Comparison of ENCODE assay signal across 17 cellular contexts in the genomic region with DNA sequence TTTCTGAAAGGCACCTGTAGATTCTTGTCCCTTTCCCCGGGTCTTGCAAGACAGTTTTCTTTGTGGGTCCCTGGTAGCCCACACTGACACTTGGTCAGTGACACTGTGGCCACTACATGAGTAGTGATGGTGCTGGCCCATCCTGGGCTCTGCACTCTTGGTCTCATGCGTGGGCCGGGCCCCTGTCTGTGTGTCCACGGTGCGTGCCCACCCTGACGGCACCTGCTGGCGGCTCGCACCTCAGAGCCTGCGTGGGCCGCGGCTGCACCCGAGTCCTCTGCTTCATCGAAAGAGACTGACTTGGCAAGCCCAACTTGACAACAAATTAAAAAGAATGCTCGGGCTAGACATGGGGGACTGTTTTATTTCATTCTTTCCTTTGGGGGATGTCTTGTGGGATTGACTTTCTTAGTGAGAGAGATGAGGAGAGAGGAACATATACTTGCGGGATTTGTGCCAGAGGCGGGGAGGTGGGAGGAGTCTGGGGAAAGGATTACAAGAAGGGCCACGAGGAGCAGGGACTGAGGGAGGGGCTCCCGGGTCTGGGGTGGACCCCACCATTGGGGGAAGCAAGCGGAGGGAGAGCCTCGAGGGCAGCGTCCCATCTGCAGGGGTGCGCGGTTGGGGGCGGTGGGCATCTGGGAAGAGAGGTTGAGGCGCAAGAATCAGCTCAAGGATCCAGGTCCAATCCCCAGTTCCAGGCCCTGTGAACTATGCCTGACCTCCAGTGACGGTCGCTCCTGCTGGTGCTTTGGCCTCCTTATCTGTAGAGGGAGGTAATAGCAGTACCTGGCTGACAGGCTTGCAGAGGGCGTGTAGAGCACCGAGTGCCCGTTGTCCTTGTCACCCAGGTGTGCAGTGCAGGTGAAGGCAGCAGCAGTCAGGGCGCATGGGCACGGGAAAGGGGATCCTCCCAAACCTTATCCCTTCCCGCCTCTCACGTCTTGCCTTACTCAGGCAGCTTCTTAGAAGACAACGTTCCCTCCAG. TPM values are rescaled to one million over a fixed set of nuclear protein-coding genes. Genes with fewer than 3 reads are reported as not detected.
A peak's percentile ranks its signal among the peaks of the same experiment; 100 is the strongest.
DNase-seq lines count a peak whose midpoint lies in the region; ATAC-seq and TF ChIP-seq lines count a peak whose summit lies in the region.
"Had no signal": no experiment of that assay in that cellular context is flagged by ENCODE, and none has a peak within 500 bp of the region (broad histone marks: within the 10 kb centered on the region; RNA-seq: fewer than 3 reads in every experiment).

No MANE protein-coding gene starts in this region.

- H3K27ac Mint-ChIP-seq in WTC11, result no peak overlapping the region
- no peak overlapping the region for H3K27ac Mint-ChIP-seq in stimulated activated naive CD8-positive, alpha-beta T cell treated with anti-CD3 and anti-CD28 coated beads, Interleukin-15, amount 100 ng/mL, for 72 hours
- H3K27ac Mint-ChIP-seq in activated CD8-positive, alpha-beta memory T cell treated with anti-CD3 and anti-CD28 coated beads, Interleukin-2, amount 10 ng/mL, durations not matched to agents 7 days and 5 days, result no peak overlapping the region
- H3K27ac Mint-ChIP-seq: CD4-positive, alpha-beta memory T cell; H9; IgD-negative memory B cell had no signal

- H3K27ac ChIP-seq in lung (ENCODE audit: low read depth in 1 of 2, low read length in 1 of 2), result peak overlapping the region in 1 of 2 donors; percentile 48

- H3K4me3 ChIP-seq in lung, result no peak overlapping the region

- peaks cover 8% of the 10 kb centered on the region for H3K9me3 Mint-ChIP-seq in WTC11
- H3K9me3 Mint-ChIP-seq in stimulated activated naive CD8-positive, alpha-beta T cell treated with anti-CD3 and anti-CD28 coated beads, Interleukin-15, amount 100 ng/mL, for 72 hours, result no peaks in the 10 kb centered on the region
- no peaks in the 10 kb centered on the region for H3K9me3 Mint-ChIP-seq in activated CD8-positive, alpha-beta memory T cell treated with anti-CD3 and anti-CD28 coated beads, Interleukin-2, amount 10 ng/mL, durations not matched to agents 7 days and 5 days (ENCODE audit: low read depth)
- H3K9me3 Mint-ChIP-seq: CD4-positive, alpha-beta memory T cell had no signal

- H3K27me3 Mint-ChIP-seq in WTC11 (ENCODE audit: low read depth), result peaks cover 3% of the 10 kb centered on the region; the same call in 1 of the 2 replicates
- H3K27me3 Mint-ChIP-seq in stimulated activated naive CD8-positive, alpha-beta T cell treated with anti-CD3 and anti-CD28 coated beads, Interleukin-15, amount 100 ng/mL, for 72 hours, result no peaks in the 10 kb centered on the region
- H3K27me3 Mint-ChIP-seq in activated CD8-positive, alpha-beta memory T cell treated with anti-CD3 and anti-CD28 coated beads, Interleukin-2, amount 10 ng/mL, durations not matched to agents 7 days and 5 days, result peaks cover 8% of the 10 kb centered on the region

- no peaks in the 10 kb centered on the region for H3K4me1 Mint-ChIP-seq in WTC11
- H3K4me1 Mint-ChIP-seq in stimulated activated naive CD8-positive, alpha-beta T cell treated with anti-CD3 and anti-CD28 coated beads, Interleukin-15, amount 100 ng/mL, for 72 hours, result no peaks in the 10 kb centered on the region
- H3K4me1 Mint-ChIP-seq in activated CD8-positive, alpha-beta memory T cell treated with anti-CD3 and anti-CD28 coated beads, Interleukin-2, amount 10 ng/mL, durations not matched to agents 7 days and 5 days, result peaks cover 5% of the 10 kb centered on the region
- H3K4me1 Mint-ChIP-seq: CD4-positive, alpha-beta memory T cell; H9 had no signal

- H3K4me1 ChIP-seq in lung (ENCODE audit: control insufficient read depth in 2 of 2, insufficient read depth in 2 of 2, low read length in 2 of 2), result no peaks in the 10 kb centered on the region
- H3K4me1 ChIP-seq: BE2C had no signal

- DNase-seq in GM10266 (ENCODE audit: extremely low spot score) (peak; percentile 4), WTC11 (ENCODE audit: low spot score) (no peak), lung (ENCODE audit: low spot score) (peak; percentile 26), amniotic stem cell (lab: John Stamatoyannopoulos, UW) (no peak)
- no peak for DNase-seq in stimulated activated naive CD8-positive, alpha-beta T cell treated with anti-CD3 and anti-CD28 coated beads, Interleukin-15, amount 100 ng/mL, for 72 hours
- DNase-seq in activated CD8-positive, alpha-beta memory T cell treated with anti-CD3 and anti-CD28 coated beads, Interleukin-2, amount 10 ng/mL, durations not matched to agents 7 days and 5 days, result no peak
- DNase-seq: BE2C; CD4-positive, alpha-beta memory T cell; DMS79 treated with DMSO at 0.1 percent for 48 hours; H9; NCI-H1417 treated with DMSO at 0.1 percent for 48 hours; NCI-H2029; NCI-H510A; SHP77 treated with DMSO at 0.1 percent for 48 hours had no signal

- no peaks in the 10 kb centered on the region for H3K27me3 ChIP-seq in lung (ENCODE audit: control insufficient read depth, insufficient read depth)
- H3K27me3 ChIP-seq: BE2C had no signal

- TF ChIP-seq CTCF in GM10266 (IDR thresholded peaks at IDR 0.05; ENCODE audit: control insufficient read depth, insufficient read depth, low read depth, missing control alignments) (no peak), WTC11 (IDR thresholded peaks at IDR 0.05) (no peak), lung (IDR thresholded peaks at IDR 0.05; ENCODE audit: control extremely low read depth, extremely low read depth) (no peak)

- CTCF ChIA-PET in WTC11 (lab: Charles Lee), result interaction anchor here (1.3 kb wide), 1 partner anchor 9 kb away, joined by 7 read pairs; no protein-coding TSS in a partner anchor
- CTCF ChIA-PET in activated CD8-positive, alpha-beta memory T cell treated with anti-CD3 and anti-CD28 coated beads, Interleukin-2, amount 10 ng/mL, durations not matched to agents 7 days and 5 days (lab: Charles Lee), result no interaction called here

- no peaks in the 10 kb centered on the region for H3K36me3 ChIP-seq in lung (ENCODE audit: control insufficient read depth in 2 of 2, insufficient read depth in 2 of 2, low read length in 2 of 2)
- H3K36me3 ChIP-seq: BE2C had no signal

- H3K36me3 Mint-ChIP-seq in WTC11, result peaks cover 2% of the 10 kb centered on the region; the same call in 1 of the 2 replicates
- no peaks in the 10 kb centered on the region for H3K36me3 Mint-ChIP-seq in activated CD8-positive, alpha-beta memory T cell treated with anti-CD3 and anti-CD28 coated beads, Interleukin-2, amount 10 ng/mL, durations not matched to agents 7 days and 5 days
- H3K36me3 Mint-ChIP-seq: CD4-positive, alpha-beta memory T cell; IgD-negative memory B cell had no signal

- no peaks in the 10 kb centered on the region for H3K9me3 ChIP-seq in lung (ENCODE audit: control insufficient read depth in 2 of 2, insufficient read depth in 1 of 2, low read length in 1 of 2)
- H3K9me3 ChIP-seq: BE2C had no signal

- ATAC-seq in WTC11 (0 out of 2 replicates have a peak, but pooled peaks have one; percentile 24), lung (ENCODE audit: insufficient read depth, low FRiP score) (no peak), GM21515 (IDR thresholded peaks at IDR 0.05; ENCODE audit: unreplicated experiment) (no peak)
- peak; percentile 25 for ATAC-seq in stimulated activated naive CD8-positive, alpha-beta T cell treated with anti-CD3 and anti-CD28 coated beads, Interleukin-15, amount 100 ng/mL, for 72 hours
- no peak for ATAC-seq in activated CD8-positive, alpha-beta memory T cell treated with anti-CD3 and anti-CD28 coated beads, Interleukin-2, amount 10 ng/mL, durations not matched to agents 7 days and 5 days

- 85 to 86% methylated on average over 35 of the region's 35 CpGs for WGBS in lung, 2 donors

- no peak overlapping the region for H3K4me3 Mint-ChIP-seq in WTC11
- no peak overlapping the region for H3K4me3 Mint-ChIP-seq in stimulated activated naive CD8-positive, alpha-beta T cell treated with anti-CD3 and anti-CD28 coated beads, Interleukin-15, amount 100 ng/mL, for 72 hours
- H3K4me3 Mint-ChIP-seq in activated CD8-positive, alpha-beta memory T cell treated with anti-CD3 and anti-CD28 coated beads, Interleukin-2, amount 10 ng/mL, durations not matched to agents 7 days and 5 days, result no peak overlapping the region
- H3K4me3 Mint-ChIP-seq: CD4-positive, alpha-beta memory T cell; H9; IgD-negative memory B cell had no signal

- POLR2A ChIA-PET in WTC11 (lab: Charles Lee), result interaction anchor here (0.6 kb wide), 1 partner anchor 36 kb away, joined by 10 read pairs; no protein-coding TSS in a partner anchor

TF ChIP-seq in WTC11, 78 proteins besides CTCF, POLR2A, EP300 and RAD21 (continues in another document):
- TF ChIP-seq GABPB1 (CRISPR knock-in tag; IDR thresholded peaks at IDR 0.05) (no peak), CREM (CRISPR knock-in tag; IDR thresholded peaks at IDR 0.05) (no peak), ZNF396 (CRISPR knock-in tag; IDR thresholded peaks at IDR 0.05; ENCODE audit: borderline replicate concordance) (no peak), FOXJ3 (CRISPR knock-in tag; IDR thresholded peaks at IDR 0.05; ENCODE audit: borderline replicate concordance) (no peak), AR (CRISPR knock-in tag; IDR thresholded peaks at IDR 0.05) (no peak)

RNA-seq across cellular contexts. Expression of gene ADAMTS15, which starts 37.8 kb away (rescaled TPM):
- total RNA-seq in WTC11 (2021), result 3.1 to 3.7 TPM (median 3.2 TPM) in 3 replicates
- total RNA-seq in lung, result 10 to 100 TPM; 17.6 to 22.9 TPM
- polyA plus RNA-seq in lung, result 1 to 10 TPM; 4.4 to 9.0 TPM
- not detected for total RNA-seq in activated CD8-positive, alpha-beta memory T cell treated with anti-CD3 and anti-CD28 coated beads, Interleukin-2, amount 10 ng/mL, durations not matched to agents 7 days and 5 days
- total RNA-seq: CD4-positive, alpha-beta memory T cell had no signal
- polyA plus RNA-seq: CD4-positive, alpha-beta memory T cell; IgD-negative memory B cell had no signal

RNA-seq across cellular contexts. Expression of gene ADAMTS8, which starts 57.9 kb away (rescaled TPM):
- total RNA-seq in WTC11 (2021), result 9.9 to 10.4 TPM (median 10.2 TPM) in 3 replicates
- total RNA-seq in lung, result 10 to 100 TPM; 11.3 to 47.7 TPM
- polyA plus RNA-seq in lung, result 10 to 100 TPM; 18.3 to 25.9 TPM
- total RNA-seq in activated CD8-positive, alpha-beta memory T cell treated with anti-CD3 and anti-CD28 coated beads, Interleukin-2, amount 10 ng/mL, durations not matched to agents 7 days and 5 days, result not detected
- total RNA-seq: CD4-positive, alpha-beta memory T cell; LHCN-M2 had no signal
- polyA plus RNA-seq: CD4-positive, alpha-beta memory T cell; IgD-negative memory B cell had no signal

Comparison
In these comparisons a context has a peak if more than half of its experiments do, and no peak if none do; other contexts are left out.
1. DNase-seq: peak in GM10266 (single experiment) and lung (single experiment); none in WTC11 (single experiment), stimulated activated naive CD8-positive, alpha-beta T cell treated with anti-CD3 and anti-CD28 coated beads, Interleukin-15, amount 100 ng/mL, for 72 hours (0 of 2), amniotic stem cell (single experiment) and activated CD8-positive, alpha-beta memory T cell treated with anti-CD3 and anti-CD28 coated beads, Interleukin-2, amount 10 ng/mL, durations not matched to agents 7 days and 5 days (single experiment).
2. ATAC-seq: peak in WTC11 (single experiment) and stimulated activated naive CD8-positive, alpha-beta T cell treated with anti-CD3 and anti-CD28 coated beads, Interleukin-15, amount 100 ng/mL, for 72 hours (single experiment); none in lung (single experiment), GM21515 (single experiment) and activated CD8-positive, alpha-beta memory T cell treated with anti-CD3 and anti-CD28 coated beads, Interleukin-2, amount 10 ng/mL, durations not matched to agents 7 days and 5 days (single experiment).
3. RNA of gene ADAMTS8, which starts 57.9 kb away (total RNA-seq): 11.3 to 47.7 TPM in lung and 9.9 to 10.4 TPM in WTC11; not detected in activated CD8-positive, alpha-beta memory T cell treated with anti-CD3 and anti-CD28 coated beads, Interleukin-2, amount 10 ng/mL, durations not matched to agents 7 days and 5 days; every median in the first group is over 10 times any median in the second.